ENCODE assay signal across 21 cellular contexts in genomic region chr3:185279582-185280138, GRCh38.
"Had no signal": no experiment of that assay in that cellular context is flagged by ENCODE, and none has a peak within 500 bp of the region (broad histone marks: within the 10 kb centered on the region; RNA-seq: fewer than 3 reads in every experiment).

No MANE protein-coding gene starts in this region.

- ATAC-seq: gastrocnemius medialis; left ventricle myocardium superior; lower lobe of right lung; natural killer cell; sciatic nerve; stimulated activated naive CD8-positive, alpha-beta T cell treated with anti-CD3 and anti-CD28 coated beads, Interleukin-15, amount 100 ng/mL, for 72 hours had no signal

- H3K36me3 ChIP-seq: gastrocnemius medialis, lower lobe of right lung, neutrophil, right atrium auricular region, suprapubic skin had no signal

- H3K4me2 ChIP-seq: smooth muscle cell had no signal

- H3K27ac ChIP-seq: gastrocnemius medialis, lower lobe of right lung, parathyroid adenoma, right atrium auricular region, suprapubic skin had no signal

- H3K9me3 ChIP-seq: gastrocnemius medialis, lower lobe of right lung, neutrophil, right atrium auricular region, suprapubic skin had no signal

- FAIRE-seq: keratinocyte had no signal

- H2AFZ ChIP-seq: parathyroid adenoma had no signal

- H3K9ac ChIP-seq: parathyroid adenoma had no signal

- H3K4me3 ChIP-seq: gastrocnemius medialis, lower lobe of right lung, right atrium auricular region, smooth muscle cell, suprapubic skin had no signal

- DNase-seq: cortex of kidney; effector CD4-positive, alpha-beta T cell; foreskin fibroblast; gastrocnemius medialis; head of caudate nucleus; left ventricle myocardium superior; lower lobe of right lung; natural killer cell; stimulated activated CD4-positive, alpha-beta T cell treated with anti-CD3 and anti-CD28 coated beads, Interleukin-12 subunit alpha, Interleukin-12 subunit beta, amount 100 ng/mL, for 4 hours; stimulated activated CD4-positive, alpha-beta T cell treated with anti-CD3 and anti-CD28 coated beads, Interleukin-1b, Interleukin-23, amount 100 ng/mL, for 48 hours; stimulated activated CD4-positive, alpha-beta T cell treated with anti-CD3 and anti-CD28 coated beads, Interleukin-4, amount 100 ng/mL, for 1 hour; stimulated activated CD8-positive, alpha-beta memory T cell treated with anti-CD3 and anti-CD28 coated beads, Interleukin-4, amount 100 ng/mL, for 48 hours; stimulated activated naive CD4-positive, alpha-beta T cell; stimulated activated naive CD8-positive, alpha-beta T cell treated with anti-CD3 and anti-CD28 coated beads, Interleukin-15, amount 100 ng/mL, for 72 hours had no signal

- H3K27me3 ChIP-seq: right atrium auricular region had no signal
